Comparison of ENCODE assay signal across 1 cellular context in genomic region chr1:168084396-168085231, GRCh38.
TF ChIP-seq lines count a peak whose summit lies in the region.

No MANE protein-coding gene starts in this region.

TF ChIP-seq in K562, 482 proteins besides CTCF, POLR2A, EP300 and RAD21 (continued from another document and continues in another):
- TF ChIP-seq ZNF398 (CRISPR knock-in tag; IDR thresholded peaks at IDR 0.05): no peak
- TF ChIP-seq JUNB (CRISPR knock-in tag; conservative IDR thresholded peaks at IDR 0.05): no peak
- TF ChIP-seq SIN3A (IDR thresholded peaks at IDR 0.05; ENCODE audit: borderline replicate concordance in 2 of 2, control insufficient read depth in 1 of 2, low read depth in 2 of 2, low read length in 2 of 2): no peak
- TF ChIP-seq SETDB1 (IDR thresholded peaks at IDR 0.05; ENCODE audit: low read length): no peak
- peak; percentile 15; the same call in 1 of the 2 replicates for TF ChIP-seq CTBP1 (IDR thresholded peaks at IDR 0.05; ENCODE audit: borderline replicate concordance)
- TF ChIP-seq NRF1 (conservative IDR thresholded peaks at IDR 0.05 in 1 of 2, IDR thresholded peaks at IDR 0.05 in 1 of 2): no peak
- TF ChIP-seq BDP1 (IDR thresholded peaks at IDR 0.05; ENCODE audit: insufficient read depth, insufficient read length): no peak
- no peak for TF ChIP-seq ARNT (IDR thresholded peaks at IDR 0.05)
- TF ChIP-seq, protein P1, sequence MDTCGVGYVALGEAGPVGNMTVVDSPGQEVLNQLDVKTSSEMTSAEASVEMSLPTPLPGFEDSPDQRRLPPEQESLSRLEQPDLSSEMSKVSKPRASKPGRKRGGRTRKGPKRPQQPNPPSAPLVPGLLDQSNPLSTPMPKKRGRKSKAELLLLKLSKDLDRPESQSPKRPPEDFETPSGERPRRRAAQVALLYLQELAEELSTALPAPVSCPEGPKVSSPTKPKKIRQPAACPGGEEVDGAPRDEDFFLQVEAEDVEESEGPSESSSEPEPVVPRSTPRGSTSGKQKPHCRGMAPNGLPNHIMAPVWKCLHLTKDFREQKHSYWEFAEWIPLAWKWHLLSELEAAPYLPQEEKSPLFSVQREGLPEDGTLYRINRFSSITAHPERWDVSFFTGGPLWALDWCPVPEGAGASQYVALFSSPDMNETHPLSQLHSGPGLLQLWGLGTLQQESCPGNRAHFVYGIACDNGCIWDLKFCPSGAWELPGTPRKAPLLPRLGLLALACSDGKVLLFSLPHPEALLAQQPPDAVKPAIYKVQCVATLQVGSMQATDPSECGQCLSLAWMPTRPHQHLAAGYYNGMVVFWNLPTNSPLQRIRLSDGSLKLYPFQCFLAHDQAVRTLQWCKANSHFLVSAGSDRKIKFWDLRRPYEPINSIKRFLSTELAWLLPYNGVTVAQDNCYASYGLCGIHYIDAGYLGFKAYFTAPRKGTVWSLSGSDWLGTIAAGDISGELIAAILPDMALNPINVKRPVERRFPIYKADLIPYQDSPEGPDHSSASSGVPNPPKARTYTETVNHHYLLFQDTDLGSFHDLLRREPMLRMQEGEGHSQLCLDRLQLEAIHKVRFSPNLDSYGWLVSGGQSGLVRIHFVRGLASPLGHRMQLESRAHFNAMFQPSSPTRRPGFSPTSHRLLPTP (IDR thresholded peaks at IDR 0.05; ENCODE audit: borderline replicate concordance, extremely low read depth, insufficient read length): no peak
- TF ChIP-seq, protein P2, sequence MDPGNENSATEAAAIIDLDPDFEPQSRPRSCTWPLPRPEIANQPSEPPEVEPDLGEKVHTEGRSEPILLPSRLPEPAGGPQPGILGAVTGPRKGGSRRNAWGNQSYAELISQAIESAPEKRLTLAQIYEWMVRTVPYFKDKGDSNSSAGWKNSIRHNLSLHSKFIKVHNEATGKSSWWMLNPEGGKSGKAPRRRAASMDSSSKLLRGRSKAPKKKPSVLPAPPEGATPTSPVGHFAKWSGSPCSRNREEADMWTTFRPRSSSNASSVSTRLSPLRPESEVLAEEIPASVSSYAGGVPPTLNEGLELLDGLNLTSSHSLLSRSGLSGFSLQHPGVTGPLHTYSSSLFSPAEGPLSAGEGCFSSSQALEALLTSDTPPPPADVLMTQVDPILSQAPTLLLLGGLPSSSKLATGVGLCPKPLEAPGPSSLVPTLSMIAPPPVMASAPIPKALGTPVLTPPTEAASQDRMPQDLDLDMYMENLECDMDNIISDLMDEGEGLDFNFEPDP (CRISPR knock-in tag; IDR thresholded peaks at IDR 0.05): 0 out of 2 replicates have a peak, but pooled peaks have one; percentile 52
- TF ChIP-seq, protein P3, sequence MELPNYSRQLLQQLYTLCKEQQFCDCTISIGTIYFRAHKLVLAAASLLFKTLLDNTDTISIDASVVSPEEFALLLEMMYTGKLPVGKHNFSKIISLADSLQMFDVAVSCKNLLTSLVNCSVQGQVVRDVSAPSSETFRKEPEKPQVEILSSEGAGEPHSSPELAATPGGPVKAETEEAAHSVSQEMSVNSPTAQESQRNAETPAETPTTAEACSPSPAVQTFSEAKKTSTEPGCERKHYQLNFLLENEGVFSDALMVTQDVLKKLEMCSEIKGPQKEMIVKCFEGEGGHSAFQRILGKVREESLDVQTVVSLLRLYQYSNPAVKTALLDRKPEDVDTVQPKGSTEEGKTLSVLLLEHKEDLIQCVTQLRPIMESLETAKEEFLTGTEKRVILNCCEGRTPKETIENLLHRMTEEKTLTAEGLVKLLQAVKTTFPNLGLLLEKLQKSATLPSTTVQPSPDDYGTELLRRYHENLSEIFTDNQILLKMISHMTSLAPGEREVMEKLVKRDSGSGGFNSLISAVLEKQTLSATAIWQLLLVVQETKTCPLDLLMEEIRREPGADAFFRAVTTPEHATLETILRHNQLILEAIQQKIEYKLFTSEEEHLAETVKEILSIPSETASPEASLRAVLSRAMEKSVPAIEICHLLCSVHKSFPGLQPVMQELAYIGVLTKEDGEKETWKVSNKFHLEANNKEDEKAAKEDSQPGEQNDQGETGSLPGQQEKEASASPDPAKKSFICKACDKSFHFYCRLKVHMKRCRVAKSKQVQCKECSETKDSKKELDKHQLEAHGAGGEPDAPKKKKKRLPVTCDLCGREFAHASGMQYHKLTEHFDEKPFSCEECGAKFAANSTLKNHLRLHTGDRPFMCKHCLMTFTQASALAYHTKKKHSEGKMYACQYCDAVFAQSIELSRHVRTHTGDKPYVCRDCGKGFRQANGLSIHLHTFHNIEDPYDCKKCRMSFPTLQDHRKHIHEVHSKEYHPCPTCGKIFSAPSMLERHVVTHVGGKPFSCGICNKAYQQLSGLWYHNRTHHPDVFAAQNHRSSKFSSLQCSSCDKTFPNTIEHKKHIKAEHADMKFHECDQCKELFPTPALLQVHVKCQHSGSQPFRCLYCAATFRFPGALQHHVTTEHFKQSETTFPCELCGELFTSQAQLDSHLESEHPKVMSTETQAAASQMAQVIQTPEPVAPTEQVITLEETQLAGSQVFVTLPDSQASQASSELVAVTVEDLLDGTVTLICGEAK (IDR thresholded peaks at IDR 0.05): no peak
- TF ChIP-seq, protein P3 (CRISPR knock-in tag; IDR thresholded peaks at IDR 0.05): no peak
- TF ChIP-seq, protein P4, sequence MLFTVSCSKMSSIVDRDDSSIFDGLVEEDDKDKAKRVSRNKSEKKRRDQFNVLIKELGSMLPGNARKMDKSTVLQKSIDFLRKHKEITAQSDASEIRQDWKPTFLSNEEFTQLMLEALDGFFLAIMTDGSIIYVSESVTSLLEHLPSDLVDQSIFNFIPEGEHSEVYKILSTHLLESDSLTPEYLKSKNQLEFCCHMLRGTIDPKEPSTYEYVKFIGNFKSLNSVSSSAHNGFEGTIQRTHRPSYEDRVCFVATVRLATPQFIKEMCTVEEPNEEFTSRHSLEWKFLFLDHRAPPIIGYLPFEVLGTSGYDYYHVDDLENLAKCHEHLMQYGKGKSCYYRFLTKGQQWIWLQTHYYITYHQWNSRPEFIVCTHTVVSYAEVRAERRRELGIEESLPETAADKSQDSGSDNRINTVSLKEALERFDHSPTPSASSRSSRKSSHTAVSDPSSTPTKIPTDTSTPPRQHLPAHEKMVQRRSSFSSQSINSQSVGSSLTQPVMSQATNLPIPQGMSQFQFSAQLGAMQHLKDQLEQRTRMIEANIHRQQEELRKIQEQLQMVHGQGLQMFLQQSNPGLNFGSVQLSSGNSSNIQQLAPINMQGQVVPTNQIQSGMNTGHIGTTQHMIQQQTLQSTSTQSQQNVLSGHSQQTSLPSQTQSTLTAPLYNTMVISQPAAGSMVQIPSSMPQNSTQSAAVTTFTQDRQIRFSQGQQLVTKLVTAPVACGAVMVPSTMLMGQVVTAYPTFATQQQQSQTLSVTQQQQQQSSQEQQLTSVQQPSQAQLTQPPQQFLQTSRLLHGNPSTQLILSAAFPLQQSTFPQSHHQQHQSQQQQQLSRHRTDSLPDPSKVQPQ (CRISPR knock-in tag; IDR thresholded peaks at IDR 0.05; ENCODE audit: borderline replicate concordance): no peak
- TF ChIP-seq KLF10 (CRISPR knock-in tag; IDR thresholded peaks at IDR 0.05): no peak
- TF ChIP-seq, protein P5, sequence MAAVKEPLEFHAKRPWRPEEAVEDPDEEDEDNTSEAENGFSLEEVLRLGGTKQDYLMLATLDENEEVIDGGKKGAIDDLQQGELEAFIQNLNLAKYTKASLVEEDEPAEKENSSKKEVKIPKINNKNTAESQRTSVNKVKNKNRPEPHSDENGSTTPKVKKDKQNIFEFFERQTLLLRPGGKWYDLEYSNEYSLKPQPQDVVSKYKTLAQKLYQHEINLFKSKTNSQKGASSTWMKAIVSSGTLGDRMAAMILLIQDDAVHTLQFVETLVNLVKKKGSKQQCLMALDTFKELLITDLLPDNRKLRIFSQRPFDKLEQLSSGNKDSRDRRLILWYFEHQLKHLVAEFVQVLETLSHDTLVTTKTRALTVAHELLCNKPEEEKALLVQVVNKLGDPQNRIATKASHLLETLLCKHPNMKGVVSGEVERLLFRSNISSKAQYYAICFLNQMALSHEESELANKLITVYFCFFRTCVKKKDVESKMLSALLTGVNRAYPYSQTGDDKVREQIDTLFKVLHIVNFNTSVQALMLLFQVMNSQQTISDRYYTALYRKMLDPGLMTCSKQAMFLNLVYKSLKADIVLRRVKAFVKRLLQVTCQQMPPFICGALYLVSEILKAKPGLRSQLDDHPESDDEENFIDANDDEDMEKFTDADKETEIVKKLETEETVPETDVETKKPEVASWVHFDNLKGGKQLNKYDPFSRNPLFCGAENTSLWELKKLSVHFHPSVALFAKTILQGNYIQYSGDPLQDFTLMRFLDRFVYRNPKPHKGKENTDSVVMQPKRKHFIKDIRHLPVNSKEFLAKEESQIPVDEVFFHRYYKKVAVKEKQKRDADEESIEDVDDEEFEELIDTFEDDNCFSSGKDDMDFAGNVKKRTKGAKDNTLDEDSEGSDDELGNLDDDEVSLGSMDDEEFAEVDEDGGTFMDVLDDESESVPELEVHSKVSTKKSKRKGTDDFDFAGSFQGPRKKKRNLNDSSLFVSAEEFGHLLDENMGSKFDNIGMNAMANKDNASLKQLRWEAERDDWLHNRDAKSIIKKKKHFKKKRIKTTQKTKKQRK (IDR thresholded peaks at IDR 0.05; ENCODE audit: borderline replicate concordance, low read depth, low read length): no peak
- TF ChIP-seq SP1 (CRISPR knock-in tag; IDR thresholded peaks at IDR 0.05): no peak
- no peak for TF ChIP-seq BRCA1 (IDR thresholded peaks at IDR 0.05)
- TF ChIP-seq BRCA1 (CRISPR knock-in tag; IDR thresholded peaks at IDR 0.05): no peak
- no peak for TF ChIP-seq NFYB (IDR thresholded peaks at IDR 0.05; ENCODE audit: extremely low read depth, insufficient read length)
- TF ChIP-seq ETV1 (tag; conservative IDR thresholded peaks at IDR 0.05; ENCODE audit: low read depth): 0 out of 2 replicates have a peak, but pooled peaks have one; percentile 8
- TF ChIP-seq, protein P6, sequence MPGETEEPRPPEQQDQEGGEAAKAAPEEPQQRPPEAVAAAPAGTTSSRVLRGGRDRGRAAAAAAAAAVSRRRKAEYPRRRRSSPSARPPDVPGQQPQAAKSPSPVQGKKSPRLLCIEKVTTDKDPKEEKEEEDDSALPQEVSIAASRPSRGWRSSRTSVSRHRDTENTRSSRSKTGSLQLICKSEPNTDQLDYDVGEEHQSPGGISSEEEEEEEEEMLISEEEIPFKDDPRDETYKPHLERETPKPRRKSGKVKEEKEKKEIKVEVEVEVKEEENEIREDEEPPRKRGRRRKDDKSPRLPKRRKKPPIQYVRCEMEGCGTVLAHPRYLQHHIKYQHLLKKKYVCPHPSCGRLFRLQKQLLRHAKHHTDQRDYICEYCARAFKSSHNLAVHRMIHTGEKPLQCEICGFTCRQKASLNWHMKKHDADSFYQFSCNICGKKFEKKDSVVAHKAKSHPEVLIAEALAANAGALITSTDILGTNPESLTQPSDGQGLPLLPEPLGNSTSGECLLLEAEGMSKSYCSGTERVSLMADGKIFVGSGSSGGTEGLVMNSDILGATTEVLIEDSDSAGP (CRISPR knock-in tag; IDR thresholded peaks at IDR 0.05): no peak
- TF ChIP-seq RBM25 (IDR thresholded peaks at IDR 0.05; ENCODE audit: low read depth, low read length, severe bottlenecking): no peak
- TF ChIP-seq ZNF311 (CRISPR knock-in tag; IDR thresholded peaks at IDR 0.05): no peak
- TF ChIP-seq SNIP1 (IDR thresholded peaks at IDR 0.05; ENCODE audit: low read depth): no peak
- TF ChIP-seq HDAC2 (IDR thresholded peaks at IDR 0.05): no peak
- no peak for TF ChIP-seq MCM7 (IDR thresholded peaks at IDR 0.05)
- TF ChIP-seq ZC3H8 (IDR thresholded peaks at IDR 0.05): no peak
- TF ChIP-seq ZNF253 (CRISPR knock-in tag; conservative IDR thresholded peaks at IDR 0.05): no peak
- TF ChIP-seq, protein P7, sequence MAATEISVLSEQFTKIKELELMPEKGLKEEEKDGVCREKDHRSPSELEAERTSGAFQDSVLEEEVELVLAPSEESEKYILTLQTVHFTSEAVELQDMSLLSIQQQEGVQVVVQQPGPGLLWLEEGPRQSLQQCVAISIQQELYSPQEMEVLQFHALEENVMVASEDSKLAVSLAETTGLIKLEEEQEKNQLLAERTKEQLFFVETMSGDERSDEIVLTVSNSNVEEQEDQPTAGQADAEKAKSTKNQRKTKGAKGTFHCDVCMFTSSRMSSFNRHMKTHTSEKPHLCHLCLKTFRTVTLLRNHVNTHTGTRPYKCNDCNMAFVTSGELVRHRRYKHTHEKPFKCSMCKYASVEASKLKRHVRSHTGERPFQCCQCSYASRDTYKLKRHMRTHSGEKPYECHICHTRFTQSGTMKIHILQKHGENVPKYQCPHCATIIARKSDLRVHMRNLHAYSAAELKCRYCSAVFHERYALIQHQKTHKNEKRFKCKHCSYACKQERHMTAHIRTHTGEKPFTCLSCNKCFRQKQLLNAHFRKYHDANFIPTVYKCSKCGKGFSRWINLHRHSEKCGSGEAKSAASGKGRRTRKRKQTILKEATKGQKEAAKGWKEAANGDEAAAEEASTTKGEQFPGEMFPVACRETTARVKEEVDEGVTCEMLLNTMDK (IDR thresholded peaks at IDR 0.05; ENCODE audit: borderline replicate concordance, insufficient read depth, low read depth, low read length, poor library complexity, severe bottlenecking): peak; percentile 61
- TF ChIP-seq PHF8 (IDR thresholded peaks at IDR 0.05; ENCODE audit: borderline replicate concordance, low read length): no peak
